Comparison of ENCODE assay signal across 9 cellular contexts in genomic region chr16:56643833-56644232, GRCh38. TPM values are rescaled to one million over a fixed set of nuclear protein-coding genes. Genes with fewer than 3 reads are reported as not detected.
DNase-seq lines count a peak whose midpoint lies in the region; ATAC-seq, FAIRE-seq and TF ChIP-seq lines count a peak whose summit lies in the region.
"Had no signal": no experiment of that assay in that cellular context is flagged by ENCODE, and none has a peak within 500 bp of the region (broad histone marks: within the 10 kb centered on the region; RNA-seq: fewer than 3 reads in every experiment).

No MANE protein-coding gene starts in this region.

- no peaks in the 10 kb centered on the region for H3K9me2 ChIP-seq in PC-3 (replicated peaks; ENCODE audit: low read length)

- H2AFZ ChIP-seq in PC-3 (ENCODE audit: low read length), result peak overlapping the region; percentile 55; the same call in 1 of the 2 replicates
- peak overlapping the region; percentile 64 for H2AFZ ChIP-seq in endothelial cell of umbilical vein (ENCODE audit: low read depth, low read length)

- no peaks in the 10 kb centered on the region for H4K20me1 ChIP-seq in PC-3 (ENCODE audit: low read length)
- H4K20me1 ChIP-seq in endothelial cell of umbilical vein (replicated peaks; ENCODE audit: control insufficient read depth, extremely low read depth, insufficient read depth, low read length), result no peaks in the 10 kb centered on the region

- H3K36me3 ChIP-seq in ES-I3 (ENCODE audit: insufficient read depth, low read length) (no peaks in the 10 kb centered on the region), PC-3 (ENCODE audit: low read depth, low read length) (no peaks in the 10 kb centered on the region), endothelial cell of umbilical vein (ENCODE audit: control insufficient read depth in 2 of 2, extremely low read depth in 1 of 2, insufficient read depth in 2 of 2, low read length in 2 of 2) (no peaks in the 10 kb centered on the region), rectal smooth muscle tissue (ENCODE audit: control insufficient read depth, insufficient read depth, low read length) (no peaks in the 10 kb centered on the region)

- no TSS peak for BruUV-seq in PC-3 (replicated peaks; lab: Mats Ljungman, UMichigan)
- no TSS peak for BruUV-seq in endothelial cell of umbilical vein (replicated peaks; lab: Mats Ljungman, UMichigan)

- H3K4me3 ChIP-seq in PC-3 (ENCODE audit: low read length) (no peak overlapping the region), endothelial cell of umbilical vein (replicated peaks in 1 of 3; ENCODE audit: insufficient read depth in 1 of 3, low read depth in 1 of 3, low read length in 3 of 3) (no peak overlapping the region), rectal smooth muscle tissue (ENCODE audit: low read length) (peak overlapping the region; percentile 48)

- H3K9ac ChIP-seq in ES-I3 (ENCODE audit: low read depth, low read length), result peak overlapping the region; percentile 49; the same call in 1 of the 2 replicates
- no peak overlapping the region for H3K9ac ChIP-seq in PC-3 (ENCODE audit: low read length)
- H3K9ac ChIP-seq in endothelial cell of umbilical vein (replicated peaks; ENCODE audit: extremely low read depth, insufficient read depth, low read length), result no peak overlapping the region
- no peak overlapping the region for H3K9ac ChIP-seq in rectal smooth muscle tissue (ENCODE audit: low read length)

- no peaks in the 10 kb centered on the region for H3F3A ChIP-seq in PC-3 (ENCODE audit: low read length, unreplicated experiment)

- H3K9me3 ChIP-seq in ES-I3 (ENCODE audit: control insufficient read depth, insufficient read depth, low read length) (no peaks in the 10 kb centered on the region), PC-3 (ENCODE audit: low read length) (no peaks in the 10 kb centered on the region), endothelial cell of umbilical vein (replicated peaks; ENCODE audit: control insufficient read depth, insufficient read depth, low read length) (no peaks in the 10 kb centered on the region)

- dilution Hi-C loops in endothelial cell of umbilical vein (cut with MboI; ENCODE audit: extremely low pct_ligation_motif_present, low sequenced_read_pairs), result no loop called here

- intact Hi-C loops in PC-3 (cut with micrococcal nuclease), result no loop called here
- intact Hi-C loops in endothelial cell of umbilical vein (cut with micrococcal nuclease), result no loop called here

- POLR2A ChIA-PET in PC-3 (lab: Charles Lee; ENCODE audit: unreplicated experiment) (interaction anchor here (0.6 kb wide), 1 partner anchor 30 kb away, joined by 5 read pairs; no protein-coding TSS in a partner anchor), endothelial cell of umbilical vein (lab: Charles Lee) (interaction anchor here (0.6 kb wide), 2 partner anchors 10 to 37 kb away, joined by 3 to 4 read pairs; no protein-coding TSS in a partner anchor)

- TF ChIP-seq POLR2A in endothelial cell of umbilical vein (IDR thresholded peaks at IDR 0.05; ENCODE audit: low read depth, low read length), result no peak

- H3K4me1 ChIP-seq in ES-I3 (ENCODE audit: insufficient read depth, low read length), result no peaks in the 10 kb centered on the region; the same call in 1 of the 2 replicates
- peaks cover 10% of the 10 kb centered on the region for H3K4me1 ChIP-seq in PC-3 (ENCODE audit: insufficient read depth, low read length)
- peaks cover 8% of the 10 kb centered on the region for H3K4me1 ChIP-seq in endothelial cell of umbilical vein (ENCODE audit: control insufficient read depth, extremely low read depth, insufficient read depth, low read length)
- no peaks in the 10 kb centered on the region for H3K4me1 ChIP-seq in rectal smooth muscle tissue (ENCODE audit: control insufficient read depth, insufficient read depth, low read length)

- DNase-seq in PC-3, result no peak
- DNase-seq in endothelial cell of umbilical vein (ENCODE audit: low read depth, low spot score), result no peak
- no peak for DNase-seq in NOMO-1 (lab: John Stamatoyannopoulos, UW; ENCODE audit: unreplicated experiment in 2 of 2)
- no peak for DNase-seq in NCI-H2196 (lab: John Stamatoyannopoulos, UW; ENCODE audit: unreplicated experiment)

- TF ChIP-seq CTCF in PC-3 (conservative IDR thresholded peaks at IDR 0.05; ENCODE audit: low read depth, low read length) (no peak), endothelial cell of umbilical vein (IDR thresholded peaks at IDR 0.05; ENCODE audit: extremely low read depth in 1 of 2, insufficient read depth in 1 of 2, low read depth in 1 of 2, low read length in 2 of 2) (no peak)

- no peak overlapping the region for H3K27ac ChIP-seq in PC-3 (ENCODE audit: low read length)
- H3K27ac ChIP-seq in endothelial cell of umbilical vein (ENCODE audit: insufficient read depth, low read depth, low read length), result no peak overlapping the region
- H3K27ac ChIP-seq in rectal smooth muscle tissue (ENCODE audit: low read depth, low read length), result no peak overlapping the region

- no peak for FAIRE-seq in endothelial cell of umbilical vein (lab: Jason Lieb, UNC)

- ATAC-seq in PC-3, result no peak
- ATAC-seq in HG03175 (IDR thresholded peaks at IDR 0.05; ENCODE audit: unreplicated experiment), result no peak
- no peak for ATAC-seq in GM18519 (IDR thresholded peaks at IDR 0.05; ENCODE audit: low FRiP score, unreplicated experiment)

- H3K79me2 ChIP-seq in PC-3 (ENCODE audit: low read length) (no peaks in the 10 kb centered on the region), endothelial cell of umbilical vein (ENCODE audit: control insufficient read depth, insufficient read depth, low read length) (no peaks in the 10 kb centered on the region)

- peak overlapping the region; percentile 51; the same call in 1 of the 2 replicates for H3K4me2 ChIP-seq in PC-3 (ENCODE audit: low read length)
- peak overlapping the region; percentile 32 for H3K4me2 ChIP-seq in endothelial cell of umbilical vein (ENCODE audit: insufficient read depth, low read length)

- no peaks in the 10 kb centered on the region for H3K27me3 ChIP-seq in PC-3 (ENCODE audit: low read length)
- H3K27me3 ChIP-seq in endothelial cell of umbilical vein (ENCODE audit: control insufficient read depth in 2 of 2, insufficient read depth in 2 of 2, low read length in 2 of 2), result peaks cover 40 to 60% of the 10 kb centered on the region in 2 experiments
- H3K27me3 ChIP-seq in rectal smooth muscle tissue (ENCODE audit: control insufficient read depth, insufficient read depth, low read length), result peaks cover 8% of the 10 kb centered on the region

- H3K9me1 ChIP-seq in endothelial cell of umbilical vein (replicated peaks; ENCODE audit: control insufficient read depth, extremely low read depth, insufficient read depth, low read length), result no peaks in the 10 kb centered on the region

- CTCF ChIA-PET in PC-3 (lab: Charles Lee) (interaction anchor here (0.6 to 1.0 kb wide), 2 partner anchors 40 to 58 kb away, joined by 4 to 6 read pairs; no protein-coding TSS in a partner anchor), endothelial cell of umbilical vein (lab: Charles Lee) (interaction anchor here (0.8 to 3.2 kb wide), 8 partner anchors 18 to 130 kb away, joined by 3 to 19 read pairs (median 4); no protein-coding TSS in a partner anchor)

RNA-seq across cellular contexts. Expression of gene MT1A, which starts 5.4 kb away (rescaled TPM):
- total RNA-seq in PC-3 (2014; rRNA removed) (not detected in 2 replicates), endothelial cell of umbilical vein (5.4 and 8.4 TPM in 2 replicates)
- 2.3 and 6.5 TPM in 2 replicates for polyA plus RNA-seq in endothelial cell of umbilical vein
- 8.9 and 15.6 TPM in 2 replicates for polyA plus RNA-seq in endothelial cell of umbilical vein (2011; cell fraction: cytosol; rRNA removed)
- polyA plus RNA-seq in endothelial cell of umbilical vein (2011; cell fraction: nucleus; rRNA removed), result 3.3 and 3.7 TPM in 2 replicates
- polyA plus RNA-seq in endothelial cell of umbilical vein (2012), result 22.0 and 29.7 TPM in 2 replicates
- 3.8 TPM in 1 of 2 replicates, not detected in the other for polyA minus RNA-seq in endothelial cell of umbilical vein
- polyA minus RNA-seq in endothelial cell of umbilical vein (2011; cell fraction: cytosol; rRNA and poly(A)+ RNA removed), result not detected
- polyA minus RNA-seq in endothelial cell of umbilical vein (2011; cell fraction: nucleus; rRNA and poly(A)+ RNA removed), result not detected in 2 replicates

RNA-seq across cellular contexts. Expression of gene MT1B, which starts 7.9 kb away (rescaled TPM):
- total RNA-seq in PC-3 (2014; rRNA removed) (not detected in 2 replicates), endothelial cell of umbilical vein (not detected in 2 replicates)
- not detected in 2 replicates for polyA plus RNA-seq in endothelial cell of umbilical vein
- not detected in 2 replicates for polyA plus RNA-seq in endothelial cell of umbilical vein (2011; cell fraction: cytosol; rRNA removed)
- polyA plus RNA-seq in endothelial cell of umbilical vein (2011; cell fraction: nucleus; rRNA removed), result not detected in 2 replicates
- polyA plus RNA-seq in endothelial cell of umbilical vein (2012), result not detected in 2 replicates
- polyA minus RNA-seq in endothelial cell of umbilical vein, result not detected in 2 replicates
- polyA minus RNA-seq in endothelial cell of umbilical vein (2011; cell fraction: cytosol; rRNA and poly(A)+ RNA removed), result not detected
- not detected in 2 replicates for polyA minus RNA-seq in endothelial cell of umbilical vein (2011; cell fraction: nucleus; rRNA and poly(A)+ RNA removed)
- total RNA-seq: sciatic nerve had no signal

RNA-seq across cellular contexts. Expression of gene MT1M, which starts 11.4 kb away (rescaled TPM):
- total RNA-seq in PC-3 (2014; rRNA removed) (1.3 and 1.5 TPM in 2 replicates), endothelial cell of umbilical vein (1.8 and 4.6 TPM in 2 replicates)
- polyA plus RNA-seq in endothelial cell of umbilical vein, result 4.1 and 4.3 TPM in 2 replicates
- 5.6 and 6.0 TPM in 2 replicates for polyA plus RNA-seq in endothelial cell of umbilical vein (2011; cell fraction: cytosol; rRNA removed)
- polyA plus RNA-seq in endothelial cell of umbilical vein (2011; cell fraction: nucleus; rRNA removed), result 0.65 and 1.5 TPM in 2 replicates
- 2.2 and 3.2 TPM in 2 replicates for polyA plus RNA-seq in endothelial cell of umbilical vein (2012)
- 1.4 and 1.7 TPM in 2 replicates for polyA minus RNA-seq in endothelial cell of umbilical vein
- polyA minus RNA-seq in endothelial cell of umbilical vein (2011; cell fraction: cytosol; rRNA and poly(A)+ RNA removed), result not detected
- polyA minus RNA-seq in endothelial cell of umbilical vein (2011; cell fraction: nucleus; rRNA and poly(A)+ RNA removed), result 0.58 TPM in 1 of 2 replicates, not detected in the other

RNA-seq across cellular contexts. Expression of gene MT1F, which starts 13.9 kb away (rescaled TPM):
- total RNA-seq in PC-3 (2014; rRNA removed), result 15.2 and 27.3 TPM in 2 replicates
- total RNA-seq in endothelial cell of umbilical vein, result 1.4 and 2.6 TPM in 2 replicates
- polyA plus RNA-seq in endothelial cell of umbilical vein, result 2.2 and 2.3 TPM in 2 replicates
- polyA plus RNA-seq in endothelial cell of umbilical vein (2011; cell fraction: cytosol; rRNA removed), result 2.6 and 3.1 TPM in 2 replicates
- polyA plus RNA-seq in endothelial cell of umbilical vein (2011; cell fraction: nucleus; rRNA removed), result 0.59 and 1.3 TPM in 2 replicates
- polyA plus RNA-seq in endothelial cell of umbilical vein (2012), result 0.52 and 1.4 TPM in 2 replicates
- 0.53 and 1.3 TPM in 2 replicates for polyA minus RNA-seq in endothelial cell of umbilical vein
- polyA minus RNA-seq in endothelial cell of umbilical vein (2011; cell fraction: cytosol; rRNA and poly(A)+ RNA removed), result not detected
- polyA minus RNA-seq in endothelial cell of umbilical vein (2011; cell fraction: nucleus; rRNA and poly(A)+ RNA removed), result 1.1 TPM in 1 of 2 replicates, not detected in the other

RNA-seq across cellular contexts. Expression of gene MT1E, which starts 18.3 kb away (rescaled TPM):
- total RNA-seq in PC-3 (2014; rRNA removed) (not detected in 2 replicates), endothelial cell of umbilical vein (201 and 346 TPM in 2 replicates)
- polyA plus RNA-seq in endothelial cell of umbilical vein, result 186 and 208 TPM in 2 replicates
- polyA plus RNA-seq in endothelial cell of umbilical vein (2011; cell fraction: cytosol; rRNA removed), result 545 and 811 TPM in 2 replicates
- 176 and 197 TPM in 2 replicates for polyA plus RNA-seq in endothelial cell of umbilical vein (2011; cell fraction: nucleus; rRNA removed)
- 497 and 663 TPM in 2 replicates for polyA plus RNA-seq in endothelial cell of umbilical vein (2012)
- polyA minus RNA-seq in endothelial cell of umbilical vein, result 45.8 and 61.2 TPM in 2 replicates
- 46.4 TPM for polyA minus RNA-seq in endothelial cell of umbilical vein (2011; cell fraction: cytosol; rRNA and poly(A)+ RNA removed)
- 17.6 and 21.5 TPM in 2 replicates for polyA minus RNA-seq in endothelial cell of umbilical vein (2011; cell fraction: nucleus; rRNA and poly(A)+ RNA removed)
